Comparison of ENCODE assay signal across 2 cellular contexts in genomic region chr6:166166314-166167257, GRCh38.
TF ChIP-seq lines count a peak whose summit lies in the region.

No MANE protein-coding gene starts in this region.

TF ChIP-seq in HEK293, 187 proteins besides CTCF, POLR2A, EP300 and RAD21:
- no peak for TF ChIP-seq ZBTB17 (tag by site-specific recombination; IDR thresholded peaks at IDR 0.05)
- no peak for TF ChIP-seq ZNF138 (tag by site-specific recombination; IDR thresholded peaks at IDR 0.05; ENCODE audit: borderline replicate concordance)
- no peak for TF ChIP-seq ZNF174 (tag by site-specific recombination; IDR thresholded peaks at IDR 0.05)
- no peak for TF ChIP-seq ZNF624 (tag by site-specific recombination; IDR thresholded peaks at IDR 0.05)
- TF ChIP-seq BCL11A (tag by site-specific recombination; IDR thresholded peaks at IDR 0.05; ENCODE audit: low read depth), result no peak
- no peak for TF ChIP-seq GLIS2 (tag by site-specific recombination; IDR thresholded peaks at IDR 0.05)
- TF ChIP-seq ZSCAN16 (tag by site-specific recombination; IDR thresholded peaks at IDR 0.05), result no peak
- no peak for TF ChIP-seq ZNF544 (tag by site-specific recombination; IDR thresholded peaks at IDR 0.05)

TF ChIP-seq in H1, 55 proteins besides CTCF, POLR2A, EP300 and RAD21:
- peak; percentile 95 for TF ChIP-seq SUZ12 (IDR thresholded peaks at IDR 0.05; ENCODE audit: low read length)
- no peak for TF ChIP-seq JUN (IDR thresholded peaks at IDR 0.05; ENCODE audit: low read depth, low read length)
- peak; percentile 62 for TF ChIP-seq RNF2 (IDR thresholded peaks at IDR 0.05; ENCODE audit: borderline replicate concordance, low read depth, low read length, missing control alignments, poor library complexity, severe bottlenecking)
- TF ChIP-seq SP1 (IDR thresholded peaks at IDR 0.05; ENCODE audit: low read depth, low read length), result no peak
- TF ChIP-seq PHF8 (conservative IDR thresholded peaks at IDR 0.05; ENCODE audit: low read depth, low read length), result no peak
- no peak for TF ChIP-seq CEBPB (IDR thresholded peaks at IDR 0.05; ENCODE audit: low read depth, low read length)
- TF ChIP-seq CHD2 (IDR thresholded peaks at IDR 0.05; ENCODE audit: low read length), result no peak
- no peak for TF ChIP-seq TCF12 (IDR thresholded peaks at IDR 0.05; ENCODE audit: low read depth, low read length)
- TF ChIP-seq BCL11A (IDR thresholded peaks at IDR 0.05; ENCODE audit: low read depth in 2 of 2, low read length in 2 of 2), result no peak
- TF ChIP-seq SIX5 (IDR thresholded peaks at IDR 0.05; ENCODE audit: low read depth, low read length), result no peak
- no peak for TF ChIP-seq CREB1 (IDR thresholded peaks at IDR 0.05)
- no peak for TF ChIP-seq SP2 (IDR thresholded peaks at IDR 0.05; ENCODE audit: low read length)
- no peak for TF ChIP-seq NANOG (IDR thresholded peaks at IDR 0.05; ENCODE audit: insufficient read depth, low read depth, low read length, poor library complexity, severe bottlenecking)
- no peak for TF ChIP-seq BACH1 (IDR thresholded peaks at IDR 0.05; ENCODE audit: low read length)
- TF ChIP-seq EZH2 (IDR thresholded peaks at IDR 0.05; ENCODE audit: low read depth, low read length, severe bottlenecking), result peak; percentile 97
- no peak for TF ChIP-seq BRCA1 (IDR thresholded peaks at IDR 0.05; ENCODE audit: low read depth, low read length)
- TF ChIP-seq JUND (IDR thresholded peaks at IDR 0.05; ENCODE audit: low read length), result no peak
- TF ChIP-seq ZNF274 (IDR thresholded peaks at IDR 0.05; ENCODE audit: borderline replicate concordance, extremely low read depth, low read length), result no peak
- no peak for TF ChIP-seq ATF3 (IDR thresholded peaks at IDR 0.05; ENCODE audit: insufficient read depth, low read depth, low read length)
- TF ChIP-seq MAFK (IDR thresholded peaks at IDR 0.05; ENCODE audit: low read depth, low read length), result no peak
- TF ChIP-seq CHD7 (IDR thresholded peaks at IDR 0.05; ENCODE audit: insufficient replicate concordance, low read length), result no peak
- TF ChIP-seq GABPA (IDR thresholded peaks at IDR 0.05; ENCODE audit: borderline replicate concordance, insufficient read depth, low read length), result no peak
- no peak for TF ChIP-seq KDM4A (IDR thresholded peaks at IDR 0.05; ENCODE audit: low read depth, low read length, severe bottlenecking)
- TF ChIP-seq SRF (IDR thresholded peaks at IDR 0.05; ENCODE audit: low read depth, low read length), result no peak
- no peak for TF ChIP-seq SIRT6 (IDR thresholded peaks at IDR 0.05; ENCODE audit: low read length)
- no peak for TF ChIP-seq POU5F1 (IDR thresholded peaks at IDR 0.05; ENCODE audit: low read depth, low read length)
- TF ChIP-seq RBBP5 (IDR thresholded peaks at IDR 0.05; ENCODE audit: borderline replicate concordance, low read depth, low read length), result no peak
- TF ChIP-seq TAF1 (IDR thresholded peaks at IDR 0.05; ENCODE audit: low read depth, low read length), result no peak
- no peak for TF ChIP-seq USF2 (IDR thresholded peaks at IDR 0.05; ENCODE audit: low read length)
- TF ChIP-seq CTBP2 (IDR thresholded peaks at IDR 0.05; ENCODE audit: borderline replicate concordance, insufficient read depth, insufficient read length, low read length), result peak; percentile 50
